In the genomic region with DNA sequence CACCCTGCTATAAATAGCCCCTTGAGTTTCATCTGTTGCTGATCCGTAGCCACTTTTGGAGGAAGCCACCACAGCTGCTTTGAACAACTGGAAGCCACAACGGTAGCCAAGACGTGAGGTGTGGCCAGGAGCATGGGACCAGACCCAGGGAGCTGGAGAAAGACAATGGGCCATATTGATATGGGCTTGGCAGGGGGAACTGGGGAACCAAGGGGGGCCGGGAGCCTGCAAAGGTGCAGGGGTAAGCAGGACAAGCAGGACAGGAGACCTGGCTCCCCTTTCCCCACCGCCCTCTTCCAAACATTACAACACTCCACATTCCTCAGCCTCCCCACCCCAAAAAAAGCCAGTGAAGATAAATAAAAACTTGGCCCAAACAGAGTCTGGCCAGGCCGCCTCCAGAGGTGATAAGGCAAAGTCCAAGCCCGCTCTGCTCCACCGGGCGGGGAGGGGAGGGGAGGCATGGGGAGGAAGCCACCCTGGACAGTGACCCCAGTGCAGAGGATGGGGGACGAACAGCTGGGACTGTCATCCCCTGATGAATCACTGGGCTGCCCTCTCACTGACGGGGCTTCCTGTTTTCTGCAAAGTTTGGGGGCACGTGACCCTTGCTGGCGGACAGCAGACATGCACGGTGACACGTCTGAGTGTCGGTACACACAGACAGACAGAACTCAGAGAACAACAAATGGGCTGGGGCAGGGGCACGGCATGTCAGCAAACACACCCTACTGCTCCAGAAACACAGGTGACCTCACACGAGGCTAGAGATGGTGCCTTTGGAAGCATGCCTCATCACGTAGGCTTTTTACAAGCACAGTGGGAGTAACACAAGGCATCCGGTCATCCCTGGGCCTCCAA, we compare ENCODE assay signal across 1 cellular context.
TF ChIP-seq lines count a peak whose summit lies in the region.

No MANE protein-coding gene starts in this region.

TF ChIP-seq in HepG2, 621 proteins besides CTCF, POLR2A, EP300 and RAD21 (continued from another document and continues in another):
- 0 out of 2 replicates have a peak, but pooled peaks have one; percentile 30 for TF ChIP-seq ZNF563 (CRISPR knock-in tag; IDR thresholded peaks at IDR 0.05)
- TF ChIP-seq, protein P1, sequence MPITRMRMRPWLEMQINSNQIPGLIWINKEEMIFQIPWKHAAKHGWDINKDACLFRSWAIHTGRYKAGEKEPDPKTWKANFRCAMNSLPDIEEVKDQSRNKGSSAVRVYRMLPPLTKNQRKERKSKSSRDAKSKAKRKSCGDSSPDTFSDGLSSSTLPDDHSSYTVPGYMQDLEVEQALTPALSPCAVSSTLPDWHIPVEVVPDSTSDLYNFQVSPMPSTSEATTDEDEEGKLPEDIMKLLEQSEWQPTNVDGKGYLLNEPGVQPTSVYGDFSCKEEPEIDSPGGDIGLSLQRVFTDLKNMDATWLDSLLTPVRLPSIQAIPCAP (CRISPR knock-in tag; IDR thresholded peaks at IDR 0.05; ENCODE audit: low read depth), result 0 out of 2 replicates have a peak, but pooled peaks have one; percentile 74
- TF ChIP-seq ZNF629 (CRISPR knock-in tag; conservative IDR thresholded peaks at IDR 0.05), result no peak
- TF ChIP-seq, protein P2, sequence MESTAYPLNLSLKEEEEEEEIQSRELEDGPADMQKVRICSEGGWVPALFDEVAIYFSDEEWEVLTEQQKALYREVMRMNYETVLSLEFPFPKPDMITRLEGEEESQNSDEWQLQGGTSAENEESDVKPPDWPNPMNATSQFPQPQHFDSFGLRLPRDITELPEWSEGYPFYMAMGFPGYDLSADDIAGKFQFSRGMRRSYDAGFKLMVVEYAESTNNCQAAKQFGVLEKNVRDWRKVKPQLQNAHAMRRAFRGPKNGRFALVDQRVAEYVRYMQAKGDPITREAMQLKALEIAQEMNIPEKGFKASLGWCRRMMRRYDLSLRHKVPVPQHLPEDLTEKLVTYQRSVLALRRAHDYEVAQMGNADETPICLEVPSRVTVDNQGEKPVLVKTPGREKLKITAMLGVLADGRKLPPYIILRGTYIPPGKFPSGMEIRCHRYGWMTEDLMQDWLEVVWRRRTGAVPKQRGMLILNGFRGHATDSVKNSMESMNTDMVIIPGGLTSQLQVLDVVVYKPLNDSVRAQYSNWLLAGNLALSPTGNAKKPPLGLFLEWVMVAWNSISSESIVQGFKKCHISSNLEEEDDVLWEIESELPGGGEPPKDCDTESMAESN (CRISPR knock-in tag; conservative IDR thresholded peaks at IDR 0.05), result no peak; the same call in 1 of the 2 replicates
- TF ChIP-seq, protein P3, sequence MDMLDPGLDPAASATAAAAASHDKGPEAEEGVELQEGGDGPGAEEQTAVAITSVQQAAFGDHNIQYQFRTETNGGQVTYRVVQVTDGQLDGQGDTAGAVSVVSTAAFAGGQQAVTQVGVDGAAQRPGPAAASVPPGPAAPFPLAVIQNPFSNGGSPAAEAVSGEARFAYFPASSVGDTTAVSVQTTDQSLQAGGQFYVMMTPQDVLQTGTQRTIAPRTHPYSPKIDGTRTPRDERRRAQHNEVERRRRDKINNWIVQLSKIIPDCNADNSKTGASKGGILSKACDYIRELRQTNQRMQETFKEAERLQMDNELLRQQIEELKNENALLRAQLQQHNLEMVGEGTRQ (IDR thresholded peaks at IDR 0.05; ENCODE audit: low read depth, low read length), result peak; percentile 97
- TF ChIP-seq, protein P3 (CRISPR knock-in tag; IDR thresholded peaks at IDR 0.05; ENCODE audit: borderline replicate concordance), result peak; percentile 99; the same call in 1 of the 2 replicates
- TF ChIP-seq ZNF678 (CRISPR knock-in tag; IDR thresholded peaks at IDR 0.05), result peak; percentile 86; the same call in 1 of the 2 replicates
- TF ChIP-seq HOXA9 (CRISPR knock-in tag; IDR thresholded peaks at IDR 0.05; ENCODE audit: borderline replicate concordance), result peak; percentile 95
- TF ChIP-seq, protein P4, sequence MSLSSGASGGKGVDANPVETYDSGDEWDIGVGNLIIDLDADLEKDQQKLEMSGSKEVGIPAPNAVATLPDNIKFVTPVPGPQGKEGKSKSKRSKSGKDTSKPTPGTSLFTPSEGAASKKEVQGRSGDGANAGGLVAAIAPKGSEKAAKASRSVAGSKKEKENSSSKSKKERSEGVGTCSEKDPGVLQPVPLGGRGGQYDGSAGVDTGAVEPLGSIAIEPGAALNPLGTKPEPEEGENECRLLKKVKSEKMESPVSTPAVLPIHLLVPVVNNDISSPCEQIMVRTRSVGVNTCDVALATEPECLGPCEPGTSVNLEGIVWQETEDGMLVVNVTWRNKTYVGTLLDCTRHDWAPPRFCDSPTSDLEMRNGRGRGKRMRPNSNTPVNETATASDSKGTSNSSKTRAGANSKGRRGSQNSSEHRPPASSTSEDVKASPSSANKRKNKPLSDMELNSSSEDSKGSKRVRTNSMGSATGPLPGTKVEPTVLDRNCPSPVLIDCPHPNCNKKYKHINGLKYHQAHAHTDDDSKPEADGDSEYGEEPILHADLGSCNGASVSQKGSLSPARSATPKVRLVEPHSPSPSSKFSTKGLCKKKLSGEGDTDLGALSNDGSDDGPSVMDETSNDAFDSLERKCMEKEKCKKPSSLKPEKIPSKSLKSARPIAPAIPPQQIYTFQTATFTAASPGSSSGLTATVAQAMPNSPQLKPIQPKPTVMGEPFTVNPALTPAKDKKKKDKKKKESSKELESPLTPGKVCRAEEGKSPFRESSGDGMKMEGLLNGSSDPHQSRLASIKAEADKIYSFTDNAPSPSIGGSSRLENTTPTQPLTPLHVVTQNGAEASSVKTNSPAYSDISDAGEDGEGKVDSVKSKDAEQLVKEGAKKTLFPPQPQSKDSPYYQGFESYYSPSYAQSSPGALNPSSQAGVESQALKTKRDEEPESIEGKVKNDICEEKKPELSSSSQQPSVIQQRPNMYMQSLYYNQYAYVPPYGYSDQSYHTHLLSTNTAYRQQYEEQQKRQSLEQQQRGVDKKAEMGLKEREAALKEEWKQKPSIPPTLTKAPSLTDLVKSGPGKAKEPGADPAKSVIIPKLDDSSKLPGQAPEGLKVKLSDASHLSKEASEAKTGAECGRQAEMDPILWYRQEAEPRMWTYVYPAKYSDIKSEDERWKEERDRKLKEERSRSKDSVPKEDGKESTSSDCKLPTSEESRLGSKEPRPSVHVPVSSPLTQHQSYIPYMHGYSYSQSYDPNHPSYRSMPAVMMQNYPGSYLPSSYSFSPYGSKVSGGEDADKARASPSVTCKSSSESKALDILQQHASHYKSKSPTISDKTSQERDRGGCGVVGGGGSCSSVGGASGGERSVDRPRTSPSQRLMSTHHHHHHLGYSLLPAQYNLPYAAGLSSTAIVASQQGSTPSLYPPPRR (CRISPR knock-in tag; IDR thresholded peaks at IDR 0.05; ENCODE audit: borderline replicate concordance), result peak; percentile 97
- no peak for TF ChIP-seq ZNF432 (CRISPR knock-in tag; IDR thresholded peaks at IDR 0.05; ENCODE audit: borderline replicate concordance)
- TF ChIP-seq SPEN (CRISPR knock-in tag; IDR thresholded peaks at IDR 0.05; ENCODE audit: low read depth), result peak; percentile 97
- peak; percentile 96 for TF ChIP-seq GATAD2A (CRISPR knock-in tag; IDR thresholded peaks at IDR 0.05)
- TF ChIP-seq, protein P5, sequence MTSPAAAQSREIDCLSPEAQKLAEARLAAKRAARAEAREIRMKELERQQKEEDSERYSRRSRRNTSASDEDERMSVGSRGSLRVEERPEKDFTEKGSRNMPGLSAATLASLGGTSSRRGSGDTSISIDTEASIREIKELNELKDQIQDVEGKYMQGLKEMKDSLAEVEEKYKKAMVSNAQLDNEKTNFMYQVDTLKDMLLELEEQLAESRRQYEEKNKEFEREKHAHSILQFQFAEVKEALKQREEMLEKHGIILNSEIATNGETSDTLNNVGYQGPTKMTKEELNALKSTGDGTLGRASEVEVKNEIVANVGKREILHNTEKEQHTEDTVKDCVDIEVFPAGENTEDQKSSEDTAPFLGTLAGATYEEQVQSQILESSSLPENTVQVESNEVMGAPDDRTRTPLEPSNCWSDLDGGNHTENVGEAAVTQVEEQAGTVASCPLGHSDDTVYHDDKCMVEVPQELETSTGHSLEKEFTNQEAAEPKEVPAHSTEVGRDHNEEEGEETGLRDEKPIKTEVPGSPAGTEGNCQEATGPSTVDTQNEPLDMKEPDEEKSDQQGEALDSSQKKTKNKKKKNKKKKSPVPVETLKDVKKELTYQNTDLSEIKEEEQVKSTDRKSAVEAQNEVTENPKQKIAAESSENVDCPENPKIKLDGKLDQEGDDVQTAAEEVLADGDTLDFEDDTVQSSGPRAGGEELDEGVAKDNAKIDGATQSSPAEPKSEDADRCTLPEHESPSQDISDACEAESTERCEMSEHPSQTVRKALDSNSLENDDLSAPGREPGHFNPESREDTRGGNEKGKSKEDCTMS (CRISPR knock-in tag; conservative IDR thresholded peaks at IDR 0.05), result 0 out of 2 replicates have a peak, but pooled peaks have one; percentile 44
- TF ChIP-seq GABPA (IDR thresholded peaks at IDR 0.05; ENCODE audit: low read depth, low read length), result no peak
- TF ChIP-seq GABPA (CRISPR knock-in tag; IDR thresholded peaks at IDR 0.05; ENCODE audit: low read depth), result no peak
- peak; percentile 87 for TF ChIP-seq PITX1 (CRISPR knock-in tag; IDR thresholded peaks at IDR 0.05)
- TF ChIP-seq SMC3 (IDR thresholded peaks at IDR 0.05; ENCODE audit: low read length), result no peak; the same call in 1 of the 2 replicates
- no peak for TF ChIP-seq DR1 (CRISPR knock-in tag; IDR thresholded peaks at IDR 0.05)
- no peak for TF ChIP-seq ONECUT2 (CRISPR knock-in tag; IDR thresholded peaks at IDR 0.05)
- peak; percentile 26 for TF ChIP-seq ZNF781 (CRISPR knock-in tag; IDR thresholded peaks at IDR 0.05; ENCODE audit: borderline replicate concordance, not compliant biosample characterization)
- TF ChIP-seq NFYB (CRISPR knock-in tag; IDR thresholded peaks at IDR 0.05), result peak; percentile 42; the same call in 1 of the 2 replicates
- TF ChIP-seq RXRA (CRISPR knock-in tag; IDR thresholded peaks at IDR 0.05), result peak; percentile 100
- TF ChIP-seq, protein P6, sequence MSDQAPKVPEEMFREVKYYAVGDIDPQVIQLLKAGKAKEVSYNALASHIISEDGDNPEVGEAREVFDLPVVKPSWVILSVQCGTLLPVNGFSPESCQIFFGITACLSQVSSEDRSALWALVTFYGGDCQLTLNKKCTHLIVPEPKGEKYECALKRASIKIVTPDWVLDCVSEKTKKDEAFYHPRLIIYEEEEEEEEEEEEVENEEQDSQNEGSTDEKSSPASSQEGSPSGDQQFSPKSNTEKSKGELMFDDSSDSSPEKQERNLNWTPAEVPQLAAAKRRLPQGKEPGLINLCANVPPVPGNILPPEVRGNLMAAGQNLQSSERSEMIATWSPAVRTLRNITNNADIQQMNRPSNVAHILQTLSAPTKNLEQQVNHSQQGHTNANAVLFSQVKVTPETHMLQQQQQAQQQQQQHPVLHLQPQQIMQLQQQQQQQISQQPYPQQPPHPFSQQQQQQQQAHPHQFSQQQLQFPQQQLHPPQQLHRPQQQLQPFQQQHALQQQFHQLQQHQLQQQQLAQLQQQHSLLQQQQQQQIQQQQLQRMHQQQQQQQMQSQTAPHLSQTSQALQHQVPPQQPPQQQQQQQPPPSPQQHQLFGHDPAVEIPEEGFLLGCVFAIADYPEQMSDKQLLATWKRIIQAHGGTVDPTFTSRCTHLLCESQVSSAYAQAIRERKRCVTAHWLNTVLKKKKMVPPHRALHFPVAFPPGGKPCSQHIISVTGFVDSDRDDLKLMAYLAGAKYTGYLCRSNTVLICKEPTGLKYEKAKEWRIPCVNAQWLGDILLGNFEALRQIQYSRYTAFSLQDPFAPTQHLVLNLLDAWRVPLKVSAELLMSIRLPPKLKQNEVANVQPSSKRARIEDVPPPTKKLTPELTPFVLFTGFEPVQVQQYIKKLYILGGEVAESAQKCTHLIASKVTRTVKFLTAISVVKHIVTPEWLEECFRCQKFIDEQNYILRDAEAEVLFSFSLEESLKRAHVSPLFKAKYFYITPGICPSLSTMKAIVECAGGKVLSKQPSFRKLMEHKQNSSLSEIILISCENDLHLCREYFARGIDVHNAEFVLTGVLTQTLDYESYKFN (CRISPR knock-in tag; conservative IDR thresholded peaks at IDR 0.05), result peak; percentile 100
- TF ChIP-seq ELF1 (CRISPR knock-in tag; IDR thresholded peaks at IDR 0.05), result peak; percentile 96
- TF ChIP-seq, protein P7, sequence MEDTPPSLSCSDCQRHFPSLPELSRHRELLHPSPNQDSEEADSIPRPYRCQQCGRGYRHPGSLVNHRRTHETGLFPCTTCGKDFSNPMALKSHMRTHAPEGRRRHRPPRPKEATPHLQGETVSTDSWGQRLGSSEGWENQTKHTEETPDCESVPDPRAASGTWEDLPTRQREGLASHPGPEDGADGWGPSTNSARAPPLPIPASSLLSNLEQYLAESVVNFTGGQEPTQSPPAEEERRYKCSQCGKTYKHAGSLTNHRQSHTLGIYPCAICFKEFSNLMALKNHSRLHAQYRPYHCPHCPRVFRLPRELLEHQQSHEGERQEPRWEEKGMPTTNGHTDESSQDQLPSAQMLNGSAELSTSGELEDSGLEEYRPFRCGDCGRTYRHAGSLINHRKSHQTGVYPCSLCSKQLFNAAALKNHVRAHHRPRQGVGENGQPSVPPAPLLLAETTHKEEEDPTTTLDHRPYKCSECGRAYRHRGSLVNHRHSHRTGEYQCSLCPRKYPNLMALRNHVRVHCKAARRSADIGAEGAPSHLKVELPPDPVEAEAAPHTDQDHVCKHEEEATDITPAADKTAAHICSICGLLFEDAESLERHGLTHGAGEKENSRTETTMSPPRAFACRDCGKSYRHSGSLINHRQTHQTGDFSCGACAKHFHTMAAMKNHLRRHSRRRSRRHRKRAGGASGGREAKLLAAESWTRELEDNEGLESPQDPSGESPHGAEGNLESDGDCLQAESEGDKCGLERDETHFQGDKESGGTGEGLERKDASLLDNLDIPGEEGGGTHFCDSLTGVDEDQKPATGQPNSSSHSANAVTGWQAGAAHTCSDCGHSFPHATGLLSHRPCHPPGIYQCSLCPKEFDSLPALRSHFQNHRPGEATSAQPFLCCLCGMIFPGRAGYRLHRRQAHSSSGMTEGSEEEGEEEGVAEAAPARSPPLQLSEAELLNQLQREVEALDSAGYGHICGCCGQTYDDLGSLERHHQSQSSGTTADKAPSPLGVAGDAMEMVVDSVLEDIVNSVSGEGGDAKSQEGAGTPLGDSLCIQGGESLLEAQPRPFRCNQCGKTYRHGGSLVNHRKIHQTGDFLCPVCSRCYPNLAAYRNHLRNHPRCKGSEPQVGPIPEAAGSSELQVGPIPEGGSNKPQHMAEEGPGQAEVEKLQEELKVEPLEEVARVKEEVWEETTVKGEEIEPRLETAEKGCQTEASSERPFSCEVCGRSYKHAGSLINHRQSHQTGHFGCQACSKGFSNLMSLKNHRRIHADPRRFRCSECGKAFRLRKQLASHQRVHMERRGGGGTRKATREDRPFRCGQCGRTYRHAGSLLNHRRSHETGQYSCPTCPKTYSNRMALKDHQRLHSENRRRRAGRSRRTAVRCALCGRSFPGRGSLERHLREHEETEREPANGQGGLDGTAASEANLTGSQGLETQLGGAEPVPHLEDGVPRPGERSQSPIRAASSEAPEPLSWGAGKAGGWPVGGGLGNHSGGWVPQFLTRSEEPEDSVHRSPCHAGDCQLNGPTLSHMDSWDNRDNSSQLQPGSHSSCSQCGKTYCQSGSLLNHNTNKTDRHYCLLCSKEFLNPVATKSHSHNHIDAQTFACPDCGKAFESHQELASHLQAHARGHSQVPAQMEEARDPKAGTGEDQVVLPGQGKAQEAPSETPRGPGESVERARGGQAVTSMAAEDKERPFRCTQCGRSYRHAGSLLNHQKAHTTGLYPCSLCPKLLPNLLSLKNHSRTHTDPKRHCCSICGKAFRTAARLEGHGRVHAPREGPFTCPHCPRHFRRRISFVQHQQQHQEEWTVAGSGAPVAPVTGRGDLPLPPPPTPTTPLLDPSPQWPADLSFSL (CRISPR knock-in tag; IDR thresholded peaks at IDR 0.05), result peak; percentile 75; the same call in 1 of the 2 replicates
- peak; percentile 81 for TF ChIP-seq U2AF1 (optimal IDR thresholded peaks at IDR 0.05; ENCODE audit: low read depth, low read length)
- TF ChIP-seq SMAD1 (CRISPR knock-in tag; IDR thresholded peaks at IDR 0.05; ENCODE audit: borderline replicate concordance, low read depth), result no peak; the same call in 1 of the 2 replicates
- TF ChIP-seq SNAPC2 (CRISPR knock-in tag; IDR thresholded peaks at IDR 0.05), result peak; percentile 93
